In the genomic region with DNA sequence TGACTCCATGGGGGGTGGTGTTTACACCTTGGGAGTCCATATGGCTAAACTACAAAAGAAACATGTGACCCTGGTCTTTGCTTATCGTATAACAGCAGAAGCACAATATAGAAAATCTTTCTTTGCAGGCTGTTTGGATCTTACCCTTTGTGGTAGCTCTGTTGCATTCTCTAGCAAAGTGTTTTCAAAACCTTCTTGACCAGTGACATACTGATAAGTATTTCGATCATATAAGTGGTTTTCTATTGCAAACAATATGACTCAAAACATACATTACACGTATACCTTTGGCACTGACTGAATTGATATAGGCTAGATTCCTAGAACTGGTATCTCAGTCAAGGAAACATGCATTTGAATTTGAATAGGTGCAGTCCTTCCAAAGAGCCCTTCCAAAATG, we compare ENCODE assay signal across 28 cellular contexts.
"Had no signal": no experiment of that assay in that cellular context is flagged by ENCODE, and none has a peak within 500 bp of the region (broad histone marks: within the 10 kb centered on the region; RNA-seq: fewer than 3 reads in every experiment).

No MANE protein-coding gene starts in this region.

- H3K9me3 Mint-ChIP-seq: nephron; neural progenitor cell; stimulated activated effector memory CD8-positive, alpha-beta T cell treated with anti-CD3 and anti-CD28 coated beads, Interleukin-12 subunit alpha, Interleukin-12 subunit beta, amount 100 ng/mL, for 72 hours; stimulated activated naive B cell treated with anti-CD40 and anti-IgM and Interleukin-4, amounts not matched to agents 10 μg/mL and 1 μg/mL and 100 μg/mL, for 72 hours; stimulated activated naive CD8-positive, alpha-beta T cell treated with anti-CD3 and anti-CD28 coated beads, Interleukin-15, Interleukin-2, amounts not matched to agents 100 ng/mL and 50 ng/mL, for 24 hours had no signal

- H3K4me2 ChIP-seq: neural progenitor cell had no signal

- H3K36me3 ChIP-seq: neural progenitor cell, ovary, right lobe of liver, sigmoid colon, stomach, thoracic aorta, thyroid gland, tibial nerve, upper lobe of left lung, vagina had no signal

- H3K27ac Mint-ChIP-seq: nephron; neural progenitor cell; progenitor cell of endocrine pancreas; stimulated activated effector memory CD8-positive, alpha-beta T cell treated with anti-CD3 and anti-CD28 coated beads, Interleukin-12 subunit alpha, Interleukin-12 subunit beta, amount 100 ng/mL, for 72 hours; stimulated activated naive B cell treated with anti-CD40 and anti-IgM and Interleukin-4, amounts not matched to agents 10 μg/mL and 1 μg/mL and 100 μg/mL, for 72 hours; stimulated activated naive CD8-positive, alpha-beta T cell treated with anti-CD3 and anti-CD28 coated beads, Interleukin-15, Interleukin-2, amounts not matched to agents 100 ng/mL and 50 ng/mL, for 24 hours had no signal

- H3K4me1 ChIP-seq: neural progenitor cell, right lobe of liver, vagina had no signal

- H3K36me3 Mint-ChIP-seq: neural progenitor cell; stimulated activated effector memory CD8-positive, alpha-beta T cell treated with anti-CD3 and anti-CD28 coated beads, Interleukin-12 subunit alpha, Interleukin-12 subunit beta, amount 100 ng/mL, for 72 hours; stimulated activated naive B cell treated with anti-CD40 and anti-IgM and Interleukin-4, amounts not matched to agents 10 μg/mL and 1 μg/mL and 100 μg/mL, for 72 hours had no signal

- ATAC-seq: psoas muscle; right cardiac atrium; right lobe of liver; stimulated activated effector memory CD8-positive, alpha-beta T cell treated with anti-CD3 and anti-CD28 coated beads, Interleukin-12 subunit alpha, Interleukin-12 subunit beta, amount 100 ng/mL, for 72 hours; stimulated activated naive B cell treated with anti-CD40 and anti-IgM and Interleukin-4, amounts not matched to agents 10 μg/mL and 1 μg/mL and 100 μg/mL, for 72 hours had no signal

- H2AFZ ChIP-seq: neural progenitor cell, parathyroid adenoma had no signal

- H3K4me3 Mint-ChIP-seq: nephron; neural progenitor cell; stimulated activated effector memory CD8-positive, alpha-beta T cell treated with anti-CD3 and anti-CD28 coated beads, Interleukin-12 subunit alpha, Interleukin-12 subunit beta, amount 100 ng/mL, for 72 hours; stimulated activated naive B cell treated with anti-CD40 and anti-IgM and Interleukin-4, amounts not matched to agents 10 μg/mL and 1 μg/mL and 100 μg/mL, for 72 hours; stimulated activated naive CD8-positive, alpha-beta T cell treated with anti-CD3 and anti-CD28 coated beads, Interleukin-15, Interleukin-2, amounts not matched to agents 100 ng/mL and 50 ng/mL, for 24 hours had no signal

- H3K9ac ChIP-seq: neural progenitor cell, parathyroid adenoma had no signal

- DNase-seq: occipital lobe; ovary; posterior cingulate gyrus; psoas muscle; right cardiac atrium; right lobe of liver; sigmoid colon; small intestine; stimulated activated CD4-positive, alpha-beta T cell treated with anti-CD3 and anti-CD28 coated beads, Interleukin-15, amount 100 ng/mL, for 24 hours; stimulated activated CD4-positive, alpha-beta T cell treated with anti-CD3 and anti-CD28 coated beads, Interleukin-2, amount 100 ng/mL, for 24 hours; stimulated activated CD4-positive, alpha-beta T cell treated with anti-CD3 and anti-CD28 coated beads, Interleukin-2, amount 100 ng/mL, for 48 hours; stimulated activated CD4-positive, alpha-beta T cell treated with anti-CD3 and anti-CD28 coated beads, Interleukin-4, amount 100 ng/mL, for 24 hours; stimulated activated naive B cell treated with anti-CD40 and anti-IgM and Interleukin-4, amounts not matched to agents 10 μg/mL and 1 μg/mL and 100 μg/mL, for 72 hours; stimulated activated naive CD4-positive, alpha-beta T cell treated with Interleukin-2 at 50 U/mL for 16 hours; stomach; thyroid gland; trophoblast cell; upper lobe of left lung had no signal

- H3K79me2 ChIP-seq: parathyroid adenoma had no signal

- H3K9me3 ChIP-seq: ovary, psoas muscle, right lobe of liver, sigmoid colon, stomach, thoracic aorta, thyroid gland, tibial nerve, upper lobe of left lung, vagina had no signal

- FAIRE-seq: small intestine, urothelium cell line had no signal

- H3K4me3 ChIP-seq: neural progenitor cell, ovary, psoas muscle, right lobe of liver, sigmoid colon, stomach, thoracic aorta, thyroid gland, tibial nerve, upper lobe of left lung, vagina had no signal

- H3K4me1 Mint-ChIP-seq: stimulated activated effector memory CD8-positive, alpha-beta T cell treated with anti-CD3 and anti-CD28 coated beads, Interleukin-12 subunit alpha, Interleukin-12 subunit beta, amount 100 ng/mL, for 72 hours; stimulated activated naive B cell treated with anti-CD40 and anti-IgM and Interleukin-4, amounts not matched to agents 10 μg/mL and 1 μg/mL and 100 μg/mL, for 72 hours had no signal

- H3K27ac ChIP-seq: neural progenitor cell, ovary, parathyroid adenoma, psoas muscle, right lobe of liver, sigmoid colon, stomach, thoracic aorta, thyroid gland, upper lobe of left lung, vagina had no signal

- H3K27me3 ChIP-seq: neural progenitor cell, ovary, right lobe of liver, sigmoid colon, stomach, thyroid gland, tibial nerve, upper lobe of left lung, vagina had no signal
